In genomic region chr9:110252509-110253139, GRCh38 we compare ENCODE assay signal across 1 cellular context.
TF ChIP-seq lines count a peak whose summit lies in the region.

No MANE protein-coding gene starts in this region.

TF ChIP-seq in HepG2, 621 proteins besides CTCF, POLR2A, EP300 and RAD21 (continued from another document):
- TF ChIP-seq DNMT1 (CRISPR knock-in tag; IDR thresholded peaks at IDR 0.05), result no peak
- no peak for TF ChIP-seq NBN (conservative IDR thresholded peaks at IDR 0.05)
- TF ChIP-seq NR2F6 (IDR thresholded peaks at IDR 0.05), result no peak
- no peak for TF ChIP-seq NR2F6 (CRISPR knock-in tag; IDR thresholded peaks at IDR 0.05)
- no peak for TF ChIP-seq ZNF746 (CRISPR knock-in tag; IDR thresholded peaks at IDR 0.05)
- TF ChIP-seq PAX8 (CRISPR knock-in tag; IDR thresholded peaks at IDR 0.05; ENCODE audit: borderline replicate concordance), result no peak
- TF ChIP-seq HNF4A (CRISPR knock-in tag; IDR thresholded peaks at IDR 0.05), result peak; percentile 41
- TF ChIP-seq YEATS2 (CRISPR knock-in tag; IDR thresholded peaks at IDR 0.05; ENCODE audit: borderline replicate concordance), result no peak
- TF ChIP-seq, protein P1, sequence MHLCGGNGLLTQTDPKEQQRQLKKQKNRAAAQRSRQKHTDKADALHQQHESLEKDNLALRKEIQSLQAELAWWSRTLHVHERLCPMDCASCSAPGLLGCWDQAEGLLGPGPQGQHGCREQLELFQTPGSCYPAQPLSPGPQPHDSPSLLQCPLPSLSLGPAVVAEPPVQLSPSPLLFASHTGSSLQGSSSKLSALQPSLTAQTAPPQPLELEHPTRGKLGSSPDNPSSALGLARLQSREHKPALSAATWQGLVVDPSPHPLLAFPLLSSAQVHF (CRISPR knock-in tag; IDR thresholded peaks at IDR 0.05), result no peak
- TF ChIP-seq SAP130 (CRISPR knock-in tag; IDR thresholded peaks at IDR 0.05; ENCODE audit: low read depth), result peak; percentile 30; the same call in 1 of the 2 replicates
- no peak for TF ChIP-seq ZNF33B (CRISPR knock-in tag; IDR thresholded peaks at IDR 0.05)
- TF ChIP-seq ZNF772 (CRISPR knock-in tag; IDR thresholded peaks at IDR 0.05), result no peak
- TF ChIP-seq FOXA1 (IDR thresholded peaks at IDR 0.05), result no peak
- no peak for TF ChIP-seq FOXA1 (CRISPR knock-in tag; IDR thresholded peaks at IDR 0.05)
- TF ChIP-seq ZMYM2 (CRISPR knock-in tag; IDR thresholded peaks at IDR 0.05), result 0 out of 2 replicates have a peak, but pooled peaks have one; percentile 53
- no peak for TF ChIP-seq IKZF5 (CRISPR knock-in tag; IDR thresholded peaks at IDR 0.05)
- TF ChIP-seq RARA (CRISPR knock-in tag; IDR thresholded peaks at IDR 0.05), result peak; percentile 55
- TF ChIP-seq ZNF749 (CRISPR knock-in tag; IDR thresholded peaks at IDR 0.05; ENCODE audit: borderline replicate concordance), result no peak
- TF ChIP-seq NR2F1 (CRISPR knock-in tag; IDR thresholded peaks at IDR 0.05), result peak in 1 of 2 experiments; percentile 39; a peak in 1 of 4 replicates
- TF ChIP-seq GTF2F1 (IDR thresholded peaks at IDR 0.05; ENCODE audit: low read length), result no peak
- TF ChIP-seq HNF4G (IDR thresholded peaks at IDR 0.05; ENCODE audit: borderline replicate concordance, low read depth, low read length), result 0 out of 2 replicates have a peak, but pooled peaks have one; percentile 31
- TF ChIP-seq HNF4G (CRISPR knock-in tag; IDR thresholded peaks at IDR 0.05; ENCODE audit: borderline replicate concordance, low read depth), result no peak
- no peak for TF ChIP-seq ZSCAN30 (CRISPR knock-in tag; IDR thresholded peaks at IDR 0.05)
